In the genomic region with DNA sequence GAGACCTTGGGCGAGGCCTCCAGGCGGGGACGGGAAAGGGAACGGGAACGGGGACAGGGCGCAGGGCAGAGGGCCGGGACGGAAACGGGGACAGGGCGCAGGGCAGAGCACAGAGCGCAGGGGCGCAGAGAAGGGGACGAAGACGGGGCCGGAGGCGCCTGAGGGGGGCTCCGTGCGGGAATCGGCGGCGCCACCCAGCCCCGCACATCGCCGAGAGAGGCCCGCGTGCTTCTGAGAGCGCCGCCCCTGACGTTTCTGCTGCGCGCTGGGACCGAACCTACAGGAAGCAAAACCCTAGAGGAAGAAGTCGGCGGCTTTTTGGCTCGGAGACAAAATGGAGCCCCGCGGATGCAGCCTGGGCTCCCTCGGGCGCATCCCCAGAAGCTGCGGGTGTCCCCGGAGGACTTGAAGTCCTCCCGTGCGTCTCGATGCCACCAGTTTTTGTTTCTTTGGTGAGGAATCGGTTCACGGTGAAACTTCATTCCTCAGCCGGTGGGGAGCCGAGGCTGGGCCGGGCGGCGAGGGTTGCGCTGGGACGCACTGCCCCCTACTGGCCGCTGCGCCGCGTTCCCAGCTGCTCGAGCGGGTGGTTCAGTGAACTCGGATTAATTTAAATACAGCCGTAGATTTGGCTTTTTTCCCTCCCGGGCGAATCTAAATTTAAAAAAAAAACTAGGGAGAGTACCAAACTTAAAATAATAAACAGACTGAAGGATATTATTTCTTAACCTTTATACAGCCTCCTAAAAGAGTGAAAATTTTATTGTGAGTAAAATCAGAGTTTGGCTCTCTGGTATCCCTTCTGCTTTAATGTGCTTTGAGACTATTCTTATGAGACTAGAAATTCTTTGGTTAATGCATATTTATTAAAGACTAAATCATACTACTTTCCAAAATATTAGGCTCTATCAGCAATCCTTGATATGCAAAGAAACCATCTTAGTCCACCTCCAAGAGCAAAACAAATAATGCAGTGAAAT, we compare ENCODE assay signal across 8 cellular contexts.
DNase-seq lines count a peak whose midpoint lies in the region; ATAC-seq and TF ChIP-seq lines count a peak whose summit lies in the region.

No MANE protein-coding gene starts in this region.

- no peaks in the 10 kb centered on the region for H3K4me1 ChIP-seq in Panc1 (ENCODE audit: control insufficient read depth, insufficient read depth, low read length)

- BruUV-seq in Panc1 (replicated peaks; lab: Mats Ljungman, UMichigan): no TSS peak

- peak; percentile 97 for ATAC-seq in GM19324 (IDR thresholded peaks at IDR 0.05; ENCODE audit: low FRiP score, unreplicated experiment)
- ATAC-seq in HG03457 (IDR thresholded peaks at IDR 0.05; ENCODE audit: unreplicated experiment): peak; percentile 89
- peak; percentile 99 for ATAC-seq in Panc1

- no peaks in the 10 kb centered on the region for H3K9me3 ChIP-seq in Panc1 (ENCODE audit: control insufficient read depth, insufficient read depth, low read depth, low read length)

- peaks cover 19% of the 10 kb centered on the region for H3K27me3 Mint-ChIP-seq in nephron (ENCODE audit: low read depth)

- intact Hi-C loops in Panc1 (cut with micrococcal nuclease; ENCODE audit: unreplicated experiment): loop anchor here (5.0 kb wide), 1 partner anchor 351 kb away; a partner anchor contains a TSS

- peak overlapping the region; percentile 84 to 91 (median 85) for H3K27ac Mint-ChIP-seq in nephron

- H3K4me3 ChIP-seq in Panc1 (ENCODE audit: low read depth in 2 of 2, low read length in 2 of 2): peak overlapping the region; percentile 52 to 55

- H3K36me3 ChIP-seq in Panc1 (ENCODE audit: control insufficient read depth, insufficient read depth, low read length): no peaks in the 10 kb centered on the region

- H3K4me3 Mint-ChIP-seq in nephron: peak overlapping the region; percentile 86 to 87 (median 87)

- CTCF ChIA-PET in Panc1 (lab: Charles Lee): interaction anchor here (0.5 kb wide), 1 partner anchor 46 kb away, joined by 5 read pairs; no protein-coding TSS in a partner anchor

- peaks cover 29% of the 10 kb centered on the region for H3K4me1 Mint-ChIP-seq in nephron

- H3K27ac ChIP-seq in Panc1 (ENCODE audit: low read length): peak overlapping the region; percentile 57

- H3K9me3 Mint-ChIP-seq in nephron: no peaks in the 10 kb centered on the region

- TF ChIP-seq CTCF in Panc1 (IDR thresholded peaks at IDR 0.05): peak; percentile 86
- peak; percentile 96 to 98 (median 97) for TF ChIP-seq CTCF in nephron (IDR thresholded peaks at IDR 0.05; ENCODE audit: unreplicated experiment in 3 of 3)

- H3K36me3 Mint-ChIP-seq in nephron (ENCODE audit: low read depth): no peaks in the 10 kb centered on the region

- POLR2A ChIA-PET in Panc1 (lab: Charles Lee): no interaction called here

- DNase-seq in CMK (ENCODE audit: low read depth) (peak; percentile 24), Panc1 (ENCODE audit: low read depth, low spot score) (peak; percentile 5), fibroblast of the conjunctiva (ENCODE audit: low read depth) (peak; percentile 45)
- peak; percentile 86 for DNase-seq in activated effector memory CD4-positive, alpha-beta T cell treated with anti-CD3 and anti-CD28 coated beads, Interleukin-2, amount 50 U/mL, for 16 hours
- DNase-seq in stimulated activated naive CD4-positive, alpha-beta T cell (lab: John Stamatoyannopoulos, UW): peak; percentile 26 to 85 (median 48)

- in situ Hi-C loops in Panc1 (cut with HindIII; ENCODE audit: low pct_unique_long_range_greater_than_20kb, low sequenced_read_pairs): no loop called here

- H3K27me3 ChIP-seq in Panc1 (ENCODE audit: control insufficient read depth, insufficient read depth, low read length): no peaks in the 10 kb centered on the region

Comparison
In these comparisons a context has a peak if more than half of its experiments do, and no peak if none do; other contexts are left out.
1. Peak in every context shown above with its lines: DNase-seq, ATAC-seq, H3K4me3 ChIP-seq and H3K27ac ChIP-seq.
2. DNase-seq: peak in every context shown above with its lines; median percentile 86 in activated effector memory CD4-positive, alpha-beta T cell treated with anti-CD3 and anti-CD28 coated beads, Interleukin-2, amount 50 U/mL, for 16 hours; 48 in stimulated activated naive CD4-positive, alpha-beta T cell; 45 in fibroblast of the conjunctiva; 24 in CMK; 5 in Panc1.